In the genomic region with DNA sequence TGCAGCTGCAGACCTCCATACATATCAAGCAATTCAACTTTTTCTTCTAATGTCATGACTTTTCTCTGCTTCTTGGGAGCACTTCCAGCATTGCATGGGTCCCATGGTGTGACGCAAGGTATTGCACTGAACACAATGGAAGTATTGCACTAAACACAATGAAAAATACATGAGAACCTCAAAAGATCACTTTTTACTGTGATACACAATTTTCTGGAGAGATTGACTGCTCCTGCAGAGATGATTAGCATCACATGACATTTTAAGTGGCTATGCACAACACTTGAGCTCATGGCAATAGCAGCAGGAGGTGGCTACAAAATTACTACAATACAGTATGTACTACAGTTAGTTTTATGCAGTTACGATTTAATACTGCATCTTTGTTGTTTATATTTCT, we compare ENCODE assay signal across 22 cellular contexts.
DNase-seq lines count a peak whose midpoint lies in the region; ATAC-seq, FAIRE-seq and TF ChIP-seq lines count a peak whose summit lies in the region.
"Had no signal": no experiment of that assay in that cellular context is flagged by ENCODE, and none has a peak within 500 bp of the region (broad histone marks: within the 10 kb centered on the region; RNA-seq: fewer than 3 reads in every experiment).

No MANE protein-coding gene starts in this region.

- H3K4me1 ChIP-seq in lower lobe of right lung = peaks cover 34% of the 10 kb centered on the region

- intact Hi-C loops in lower lobe of right lung (cut with DNase I) = no loop called here

- H3K27ac ChIP-seq in lower lobe of right lung = no peak overlapping the region

- peak; percentile 48 for FAIRE-seq in GM12891 (lab: Jason Lieb, UNC)

- TF ChIP-seq POLR2A in GM12891 (IDR thresholded peaks at IDR 0.05; ENCODE audit: low read depth, low read length) = no peak

- in situ Hi-C loops in SK-MEL-5 (cut with HindIII; ENCODE audit: low pct_unique_long_range_greater_than_20kb, low sequenced_read_pairs) = no loop called here

- no peak for ATAC-seq in HG03280 (IDR thresholded peaks at IDR 0.05; ENCODE audit: unreplicated experiment)
- ATAC-seq in lower lobe of right lung = no peak
- no peak for ATAC-seq in HG03108 (IDR thresholded peaks at IDR 0.05; ENCODE audit: unreplicated experiment)
- ATAC-seq: esophagus mucosa, Right ventricle myocardium inferior, T-cell had no signal

- no peak overlapping the region for H3K4me3 ChIP-seq in lower lobe of right lung
- H3K4me3 ChIP-seq: stomach, transverse colon had no signal

- no peak for TF ChIP-seq CTCF in lower lobe of right lung (IDR thresholded peaks at IDR 0.05)

- DNase-seq in SIG-M5 treated with dmso at 0.1 percent for 504 hours (lab: John Stamatoyannopoulos, UW; ENCODE audit: unreplicated experiment) (peak; percentile 21), SIG-M5 (lab: John Stamatoyannopoulos, UW) (no peak), GM12891 (ENCODE audit: insufficient read length, low spot score) (no peak), NCI-H2029 (lab: John Stamatoyannopoulos, UW) (peak; percentile 58), SK-MEL-5 (ENCODE audit: low read depth, low spot score) (peak; percentile 4), lower lobe of right lung (no peak)
- DNase-seq: activated CD4-positive, alpha-beta T cell treated with anti-CD3 and anti-CD28 coated beads, Interleukin-2, amount 50 U/mL, for 4 hours; activated naive CD4-positive, alpha-beta T cell treated with anti-CD3 and anti-CD28 coated beads, Interleukin-2, amount 10 ng/mL, durations not matched to agents 7 days and 5 days; cerebellar nuclear complex; effector CD8-positive, alpha-beta T cell; H7; mammary epithelial cell; NCI-H446; occipital lobe; stimulated activated CD4-positive, alpha-beta T cell treated with anti-CD3 and anti-CD28 coated beads, Interleukin-4, amount 100 ng/mL, for 24 hours; stomach; T-cell; transverse colon had no signal

- H3K9me3 ChIP-seq in lower lobe of right lung = peaks cover 11% of the 10 kb centered on the region

- H3K36me3 ChIP-seq in lower lobe of right lung = no peaks in the 10 kb centered on the region
- H3K36me3 ChIP-seq: stomach, transverse colon had no signal

- H3K27me3 ChIP-seq in lower lobe of right lung (ENCODE audit: low read depth) = no peaks in the 10 kb centered on the region
- H3K27me3 ChIP-seq: stomach, transverse colon had no signal

TF ChIP-seq in GM12891, 5 proteins besides CTCF, POLR2A, EP300 and RAD21:
- no peak for TF ChIP-seq POU2F2 (IDR thresholded peaks at IDR 0.05; ENCODE audit: low read depth, low read length)
- TF ChIP-seq PAX5 (IDR thresholded peaks at IDR 0.05; ENCODE audit: insufficient read depth, low read length, severe bottlenecking) = no peak
- TF ChIP-seq POLR2AphosphoS5 (IDR thresholded peaks at IDR 0.05; ENCODE audit: low read depth, low read length) = no peak
- TF ChIP-seq TAF1 (IDR thresholded peaks at IDR 0.05; ENCODE audit: low read depth, low read length) = no peak
- no peak for TF ChIP-seq SPI1 (IDR thresholded peaks at IDR 0.05; ENCODE audit: low read depth, low read length)

Comparison
In these comparisons a context has a peak if more than half of its experiments do, and no peak if none do; other contexts are left out.
1. DNase-seq: peak in SIG-M5 treated with dmso at 0.1 percent for 504 hours (single experiment), NCI-H2029 (single experiment) and SK-MEL-5 (single experiment); none in SIG-M5 (single experiment), GM12891 (single experiment) and lower lobe of right lung (single experiment).